24 cellular contexts compared by ENCODE assay signal in the genomic region with DNA sequence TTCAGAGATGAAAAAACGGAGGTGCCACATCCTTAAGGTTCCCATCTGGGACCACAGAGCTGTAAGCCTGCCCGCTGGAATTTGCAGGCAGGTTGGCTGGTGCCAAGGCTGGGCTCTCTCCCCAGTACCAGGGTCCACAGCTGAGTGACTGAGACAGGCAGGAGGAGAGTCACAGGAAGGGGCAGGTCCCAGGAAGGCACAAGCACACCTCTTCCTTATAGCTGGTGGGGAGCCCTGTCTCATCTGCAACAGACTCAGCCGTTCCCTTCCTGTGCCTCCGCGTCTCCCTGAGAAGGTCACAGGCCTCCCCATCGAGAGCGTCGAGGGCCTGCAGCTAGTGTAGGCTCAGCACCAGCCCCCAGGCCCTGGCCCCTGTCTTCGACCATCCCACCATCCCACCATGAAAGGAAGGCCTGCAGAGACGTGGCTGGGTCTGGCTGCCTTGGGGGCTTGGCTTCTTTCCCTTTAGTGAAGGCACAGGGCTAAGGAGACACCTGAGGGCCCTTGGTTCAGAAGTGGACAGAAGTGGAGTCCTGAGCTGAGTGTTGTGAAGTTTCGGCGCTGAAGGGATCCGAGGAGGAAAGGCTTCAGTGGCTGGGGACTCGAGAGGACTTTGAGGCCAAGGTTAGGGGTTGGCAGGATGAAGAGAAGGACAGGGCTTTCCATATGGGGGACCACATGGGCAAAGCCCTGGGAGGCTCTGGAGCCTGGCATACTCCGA. TPM values are rescaled to one million over a fixed set of nuclear protein-coding genes. Genes with fewer than 3 reads are reported as not detected.
A peak's percentile ranks its signal among the peaks of the same experiment; 100 is the strongest.
DNase-seq lines count a peak whose midpoint lies in the region; TF ChIP-seq lines count a peak whose summit lies in the region.
"Had no signal": no experiment of that assay in that cellular context is flagged by ENCODE, and none has a peak within 500 bp of the region (broad histone marks: within the 10 kb centered on the region; RNA-seq: fewer than 3 reads in every experiment).

No MANE protein-coding gene starts in this region.

- 96% methylated on average over 14 of the region's 15 CpGs for WGBS in suprapubic skin

- TF ChIP-seq POLR2A in suprapubic skin (IDR thresholded peaks at IDR 0.05) = no peak

- H3K36me3 ChIP-seq in suprapubic skin (no peaks in the 10 kb centered on the region), colonic mucosa (no peaks in the 10 kb centered on the region)
- H3K36me3 ChIP-seq: stomach, tibial nerve had no signal

- H3K27me3 ChIP-seq in suprapubic skin = no peaks in the 10 kb centered on the region
- H3K27me3 ChIP-seq in colonic mucosa = no peaks in the 10 kb centered on the region
- H3K27me3 ChIP-seq: stomach, tibial nerve had no signal

- DNase-seq in activated effector memory CD4-positive, alpha-beta T cell treated with anti-CD3 and anti-CD28 coated beads, Interleukin-2, amount 50 U/mL, for 16 hours = peak; percentile 50
- DNase-seq in activated effector memory CD4-positive, alpha-beta T cell treated with Interleukin-2 at 50 U/mL for 16 hours = no peak
- peak; percentile 10 for DNase-seq in ELF-1 (ENCODE audit: low read depth, low spot score)
- DNase-seq in islet precursor cell = peak; percentile 45
- peak; percentile 46 to 72 for DNase-seq in suprapubic skin (ENCODE audit: low spot score in 2 of 2)
- no peak for DNase-seq in colonic mucosa
- no peak for DNase-seq in NCI-H128 (lab: John Stamatoyannopoulos, UW; ENCODE audit: unreplicated experiment)
- no peak for DNase-seq in ecto neural progenitor cell (ENCODE audit: low spot score)
- DNase-seq: activated CD8-positive, alpha-beta T cell treated with anti-CD3 and anti-CD28 coated beads, Interleukin-2, amount 10 ng/mL, durations not matched to agents 7 days and 5 days; activated naive CD8-positive, alpha-beta T cell treated with anti-CD3 and anti-CD28 coated beads for 36 hours; Calu3; CD4-positive, CD25-positive, alpha-beta regulatory T cell; DMS79; effector memory CD8-positive, alpha-beta T cell; GF-D8; MV-4-11; naive thymus-derived CD4-positive, alpha-beta T cell; NCI-H146; NCI-H345; NCI-H748 treated with DMSO at 0.1 percent for 48 hours; stimulated activated CD4-positive, alpha-beta T cell treated with anti-CD3 and anti-CD28 coated beads, Interleukin-2, amount 100 ng/mL, for 24 hours; stomach; SW 1271 had no signal

- H3K27ac ChIP-seq in suprapubic skin = no peak overlapping the region
- H3K27ac ChIP-seq in colonic mucosa = no peak overlapping the region
- H3K27ac ChIP-seq: stomach had no signal

- TF ChIP-seq EP300 in suprapubic skin (IDR thresholded peaks at IDR 0.05) = no peak

- H3K9me3 ChIP-seq in suprapubic skin (no peaks in the 10 kb centered on the region), colonic mucosa (no peaks in the 10 kb centered on the region)
- H3K9me3 ChIP-seq: stomach, tibial nerve had no signal

- no peak overlapping the region for H3K4me3 ChIP-seq in suprapubic skin
- no peak overlapping the region for H3K4me3 ChIP-seq in colonic mucosa
- H3K4me3 ChIP-seq: stomach, tibial nerve had no signal

- TF ChIP-seq CTCF in suprapubic skin (IDR thresholded peaks at IDR 0.05) = no peak
- TF ChIP-seq CTCF in colonic mucosa (IDR thresholded peaks at IDR 0.05) = no peak

- no peak overlapping the region for H3K9ac ChIP-seq in colonic mucosa (ENCODE audit: low read depth in 2 of 2, low read length in 2 of 2)

- intact Hi-C loops in colonic mucosa (cut with DNase I) = no loop called here

- peaks cover 39% of the 10 kb centered on the region for H3K4me1 ChIP-seq in suprapubic skin
- no peaks in the 10 kb centered on the region for H3K4me1 ChIP-seq in colonic mucosa

RNA-seq across cellular contexts. Expression of a gene that starts 26.8 kb away (rescaled TPM):
- total RNA-seq in suprapubic skin = 1 to 10 TPM; 1.9 to 7.9 (median 5.5) TPM
- total RNA-seq in colonic mucosa = 1 to 10 TPM; 1.3 to 2.0 TPM
- total RNA-seq: activated naive CD8-positive, alpha-beta T cell treated with anti-CD3 and anti-CD28 coated beads for 36 hours; CD4-positive, CD25-positive, alpha-beta regulatory T cell had no signal

Comparison
In these comparisons a context has a peak if more than half of its experiments do, and no peak if none do; other contexts are left out.
1. DNase-seq: peak in activated effector memory CD4-positive, alpha-beta T cell treated with anti-CD3 and anti-CD28 coated beads, Interleukin-2, amount 50 U/mL, for 16 hours (single experiment), ELF-1 (single experiment), islet precursor cell (single experiment) and suprapubic skin (2 of 2); none in activated effector memory CD4-positive, alpha-beta T cell treated with Interleukin-2 at 50 U/mL for 16 hours (single experiment), colonic mucosa (single experiment), NCI-H128 (single experiment) and ecto neural progenitor cell (single experiment).